ENCODE assay signal across 9 cellular contexts in genomic region chr6:45038226-45038625, GRCh38.
"Had no signal": no experiment of that assay in that cellular context is flagged by ENCODE, and none has a peak within 500 bp of the region (broad histone marks: within the 10 kb centered on the region; RNA-seq: fewer than 3 reads in every experiment).

No MANE protein-coding gene starts in this region.

- H2AFZ ChIP-seq: GM23338 had no signal

- H3K27ac Mint-ChIP-seq: GM23338, H9 had no signal

- H3K9me3 Mint-ChIP-seq: GM23338, H9 had no signal

- DNase-seq: H9, HCEC 1CT, IMR-90, KG1 had no signal

- H3K4me3 Mint-ChIP-seq: GM23338, H9 had no signal

- H3K4me2 ChIP-seq: GM23338 had no signal

- FAIRE-seq: H1, H54, HTR-8/SVneo, K562 had no signal

- H3K4me3 ChIP-seq: GM23338, K562 had no signal

- H3K4me1 Mint-ChIP-seq: GM23338, H9 had no signal

- ATAC-seq: GM23338, K562 had no signal
